In the genomic region with DNA sequence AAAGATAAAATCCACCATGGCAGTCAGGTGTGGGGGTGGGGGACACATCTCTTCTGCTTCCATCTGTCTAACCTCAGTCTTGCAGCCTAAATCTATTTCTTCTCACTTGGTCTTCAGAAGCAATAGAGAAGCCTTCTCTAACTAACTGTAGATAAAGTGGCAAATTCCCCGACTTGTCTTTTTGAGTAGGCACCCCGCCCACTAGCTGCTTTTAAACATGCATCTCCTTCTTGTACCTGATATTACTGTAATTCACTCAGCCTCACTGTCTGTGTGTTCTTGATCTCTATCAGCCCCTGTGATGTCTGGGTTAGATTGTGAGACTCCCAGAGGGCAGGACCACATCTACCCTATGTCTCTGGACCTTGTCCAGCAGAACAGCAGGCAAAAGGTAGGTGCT, we compare ENCODE assay signal across 23 cellular contexts. TPM values are rescaled to one million over a fixed set of nuclear protein-coding genes. Genes with fewer than 3 reads are reported as not detected.
A peak's percentile ranks its signal among the peaks of the same experiment; 100 is the strongest.
DNase-seq lines count a peak whose midpoint lies in the region; ATAC-seq and TF ChIP-seq lines count a peak whose summit lies in the region.
"Had no signal": no experiment of that assay in that cellular context is flagged by ENCODE, and none has a peak within 500 bp of the region (broad histone marks: within the 10 kb centered on the region; RNA-seq: fewer than 3 reads in every experiment).

No MANE protein-coding gene starts in this region.

- peaks cover 27% of the 10 kb centered on the region for H3K27me3 Mint-ChIP-seq in activated CD4-positive, alpha-beta T cell treated with anti-CD3 and anti-CD28 coated beads for 36 hours
- H3K27me3 Mint-ChIP-seq in brain: peaks cover 28% of the 10 kb centered on the region
- peaks cover 63% of the 10 kb centered on the region for H3K27me3 Mint-ChIP-seq in progenitor cell of endocrine pancreas

- TF ChIP-seq CTCF in brain (conservative IDR thresholded peaks at IDR 0.05): no peak
- no peak for TF ChIP-seq CTCF in progenitor cell of endocrine pancreas (IDR thresholded peaks at IDR 0.05; ENCODE audit: unreplicated experiment)

- POLR2A ChIA-PET in activated CD4-positive, alpha-beta T cell treated with anti-CD3 and anti-CD28 coated beads for 36 hours (lab: Charles Lee): interaction anchor here (1.0 kb wide), 1 partner anchor 17 kb away, joined by 4 read pairs; no protein-coding TSS in a partner anchor

- no peaks in the 10 kb centered on the region for H3K9me3 ChIP-seq in iPS-18c (ENCODE audit: control insufficient read depth, insufficient read depth, low read length)
- H3K9me3 ChIP-seq: A549; BE2C; BLaER1 treated with 17β-estradiol and CSF1 and Interleukin-3, amounts not matched to agents 10 nM and 100 nM; HAP-1 had no signal

- no peaks in the 10 kb centered on the region for H3K36me3 Mint-ChIP-seq in activated CD4-positive, alpha-beta T cell treated with anti-CD3 and anti-CD28 coated beads for 36 hours (ENCODE audit: low read depth)
- no peaks in the 10 kb centered on the region for H3K36me3 Mint-ChIP-seq in brain
- no peaks in the 10 kb centered on the region for H3K36me3 Mint-ChIP-seq in progenitor cell of endocrine pancreas (ENCODE audit: insufficient read depth)
- H3K36me3 Mint-ChIP-seq: CD14-positive monocyte had no signal

- no peak overlapping the region for H3K4me3 Mint-ChIP-seq in activated CD4-positive, alpha-beta T cell treated with anti-CD3 and anti-CD28 coated beads for 36 hours
- H3K4me3 Mint-ChIP-seq in brain: peak overlapping the region in 4 of 5 experiments; percentile 47 to 93 (median 81)
- no peak overlapping the region for H3K4me3 Mint-ChIP-seq in progenitor cell of endocrine pancreas (ENCODE audit: low read depth)
- H3K4me3 Mint-ChIP-seq: CD14-positive monocyte; CD4-positive, alpha-beta T cell; CD8-positive, alpha-beta memory T cell; HFFc6 had no signal

- intact Hi-C loops in activated CD4-positive, alpha-beta T cell treated with anti-CD3 and anti-CD28 coated beads for 36 hours (cut with DNase I, micrococcal nuclease): no loop called here

- peak overlapping the region; percentile 5; the same call in 1 of the 2 replicates for H3K4me3 ChIP-seq in iPS-18c (ENCODE audit: insufficient read depth, low read depth, low read length)
- H3K4me3 ChIP-seq: A549; BLaER1 treated with 17β-estradiol and CSF1 and Interleukin-3, amounts not matched to agents 10 nM and 100 nM; HAP-1 had no signal

- no peak overlapping the region for H3K27ac Mint-ChIP-seq in activated CD4-positive, alpha-beta T cell treated with anti-CD3 and anti-CD28 coated beads for 36 hours
- H3K27ac Mint-ChIP-seq in brain (peak overlapping the region in 2 of 5 experiments; percentile 67 to 83), progenitor cell of endocrine pancreas (no peak overlapping the region)
- H3K27ac Mint-ChIP-seq: CD14-positive monocyte; CD4-positive, alpha-beta T cell; CD8-positive, alpha-beta memory T cell; HFFc6 had no signal

- no peaks in the 10 kb centered on the region for H3K9me3 Mint-ChIP-seq in activated CD4-positive, alpha-beta T cell treated with anti-CD3 and anti-CD28 coated beads for 36 hours (ENCODE audit: low read depth)
- H3K9me3 Mint-ChIP-seq in brain (no peaks in the 10 kb centered on the region), progenitor cell of endocrine pancreas (ENCODE audit: low read depth) (no peaks in the 10 kb centered on the region)
- H3K9me3 Mint-ChIP-seq: CD4-positive, alpha-beta T cell; HFFc6 had no signal

- CTCF ChIA-PET in activated CD4-positive, alpha-beta T cell treated with anti-CD3 and anti-CD28 coated beads for 36 hours (lab: Charles Lee): no interaction called here

- no peak for DNase-seq in activated CD4-positive, alpha-beta T cell treated with anti-CD3 and anti-CD28 coated beads for 36 hours
- DNase-seq in activated CD4-positive, alpha-beta T cell treated with anti-CD3 and anti-CD28 coated beads for 4 hours: no peak
- peak; percentile 55 for DNase-seq in putamen (ENCODE audit: low spot score)
- no peak for DNase-seq in NCI-H82 treated with DMSO at 0.1 percent for 48 hours (lab: John Stamatoyannopoulos, UW; ENCODE audit: unreplicated experiment)
- DNase-seq in progenitor cell of endocrine pancreas (ENCODE audit: low spot score, unreplicated experiment): no peak
- DNase-seq: 8988T; ACHN; AML-193; BE2C; CD4-positive, alpha-beta T cell; CD8-positive, alpha-beta memory T cell; DMS 273 treated with DMSO at 0.1 percent for 48 hours; DMS79; EL; GDM1; GOT3; HFFc6 had no signal

- peaks cover 1% of the 10 kb centered on the region for H3K4me1 Mint-ChIP-seq in activated CD4-positive, alpha-beta T cell treated with anti-CD3 and anti-CD28 coated beads for 36 hours
- H3K4me1 Mint-ChIP-seq in brain: peaks cover 82% of the 10 kb centered on the region
- no peaks in the 10 kb centered on the region for H3K4me1 Mint-ChIP-seq in progenitor cell of endocrine pancreas (ENCODE audit: low read depth)

- ATAC-seq in activated CD4-positive, alpha-beta T cell treated with anti-CD3 and anti-CD28 coated beads for 36 hours: peak; percentile 36
- ATAC-seq: A549 had no signal

RNA-seq across cellular contexts. Expression of a gene that starts 6.8 kb away (rescaled TPM):
- total RNA-seq in activated CD4-positive, alpha-beta T cell treated with anti-CD3 and anti-CD28 coated beads for 36 hours: not detected
- polyA plus RNA-seq in brain (ENCODE audit: insufficient read depth, low read depth, low replicate concordance): 41.1 TPM
- 2.0 and 2.2 TPM in 2 replicates for total RNA-seq in progenitor cell of endocrine pancreas
- total RNA-seq: CD4-positive, alpha-beta T cell; CD8-positive, alpha-beta memory T cell had no signal
- polyA plus RNA-seq: CD14-positive monocyte; CD8-positive, alpha-beta memory T cell had no signal

RNA-seq across cellular contexts. Expression of a gene that starts 46.8 kb away (rescaled TPM):
- total RNA-seq in activated CD4-positive, alpha-beta T cell treated with anti-CD3 and anti-CD28 coated beads for 36 hours: 10 to 100 TPM; 25.9 to 27.7 TPM
- 24.2 TPM for polyA plus RNA-seq in brain (ENCODE audit: insufficient read depth, low read depth, low replicate concordance)
- total RNA-seq in progenitor cell of endocrine pancreas: 38.1 and 40.3 TPM in 2 replicates

Comparison
In these comparisons a context has a peak if more than half of its experiments do, and no peak if none do; other contexts are left out.
1. H3K4me3 Mint-ChIP-seq: peak in brain (4 of 5); none in activated CD4-positive, alpha-beta T cell treated with anti-CD3 and anti-CD28 coated beads for 36 hours (single experiment) and progenitor cell of endocrine pancreas (single experiment).